ENCODE assay signal across 1 cellular context in genomic region chr20:49318091-49318429, GRCh38.
A peak's percentile ranks its signal among the peaks of the same experiment; 100 is the strongest.
TF ChIP-seq lines count a peak whose summit lies in the region.

No MANE protein-coding gene starts in this region.

TF ChIP-seq in HepG2, 621 proteins besides CTCF, POLR2A, EP300 and RAD21:
- TF ChIP-seq ZNF572 (CRISPR knock-in tag; IDR thresholded peaks at IDR 0.05): no peak
- TF ChIP-seq ZNF468 (CRISPR knock-in tag; IDR thresholded peaks at IDR 0.05): 0 out of 2 replicates have a peak, but pooled peaks have one; percentile 44
